8 cellular contexts compared by ENCODE assay signal in genomic region chr4:40909363-40909876, GRCh38.
DNase-seq lines count a peak whose midpoint lies in the region; ATAC-seq and TF ChIP-seq lines count a peak whose summit lies in the region.

No MANE protein-coding gene starts in this region.

- H3K56ac ChIP-seq in IMR-90 (ENCODE audit: extremely low read depth, insufficient read depth, low read length), result no peak overlapping the region; the same call in 1 of the 2 replicates

- no peaks in the 10 kb centered on the region for H3K27me3 Mint-ChIP-seq in activated CD4-positive, alpha-beta T cell treated with anti-CD3 and anti-CD28 coated beads, Interleukin-2, amount 10 ng/mL, durations not matched to agents 24 days and 14 days

- CTCF ChIA-PET in IMR-90 (lab: Yijun Ruan, JAX), result interaction anchor here (0.6 to 1.2 kb wide), 3 partner anchors 9 to 19 kb away, joined by 3 to 4 read pairs (median 3); no protein-coding TSS in a partner anchor

- no peak for TF ChIP-seq RAD21 in IMR-90 (IDR thresholded peaks at IDR 0.05; ENCODE audit: low read length)

- H3K79me1 ChIP-seq in IMR-90 (ENCODE audit: low read depth in 1 of 2, low read length in 2 of 2), result no peaks in the 10 kb centered on the region

- in situ Hi-C loops in IMR-90 (cut with MboI; ENCODE audit: low sequenced_read_pairs), result loop anchor here (5.0 to 25.0 kb wide), 2 partner anchors 172 to 753 kb away; no protein-coding TSS in a partner anchor

- dilution Hi-C loops in IMR-90 (cut with HindIII; ENCODE audit: low sequenced_read_pairs, unreplicated experiment), result no loop called here

- H3K9me3 ChIP-seq in IMR-90 (ENCODE audit: control insufficient read depth, insufficient read depth, low read length) (no peaks in the 10 kb centered on the region), aorta (ENCODE audit: control insufficient read depth, low read length) (no peaks in the 10 kb centered on the region), ovary (no peaks in the 10 kb centered on the region)

- H2BK120ac ChIP-seq in IMR-90 (ENCODE audit: low read depth, low read length), result peak overlapping the region; percentile 66; the same call in 1 of the 2 replicates

- TF ChIP-seq EP300 in ovary (IDR thresholded peaks at IDR 0.05), result no peak

- intact Hi-C loops in IMR-90 (cut with micrococcal nuclease), result no loop called here
- intact Hi-C loops in activated CD4-positive, alpha-beta T cell treated with anti-CD3 and anti-CD28 coated beads, Interleukin-2, amount 10 ng/mL, durations not matched to agents 24 days and 14 days (cut with micrococcal nuclease), result loop anchor here (1.0 to 2.0 kb wide), 5 partner anchors 8 to 593 kb away; no protein-coding TSS in a partner anchor
- intact Hi-C loops in aorta (cut with DNase I), result loop anchor here in 1 of 2 donors (5.0 kb wide), 1 partner anchor 308 kb away; no protein-coding TSS in a partner anchor
- intact Hi-C loops in ovary (cut with DNase I), result loop anchor here in 1 of 4 donors (10.0 kb wide), 1 partner anchor 175 kb away; no protein-coding TSS in a partner anchor

- no TSS peak for BruUV-seq in IMR-90 (replicated peaks; lab: Mats Ljungman, UMichigan)

- 0 out of 3 replicates have a peak overlapping the region, but pooled peaks have one; percentile 6 for H2BK15ac ChIP-seq in IMR-90 (ENCODE audit: low read depth, low read length)

- no peak overlapping the region for H4K91ac ChIP-seq in IMR-90 (ENCODE audit: insufficient read depth, low read depth, low read length)

- peak overlapping the region; percentile 49 for H3K4me3 Mint-ChIP-seq in activated CD4-positive, alpha-beta T cell treated with anti-CD3 and anti-CD28 coated beads, Interleukin-2, amount 10 ng/mL, durations not matched to agents 24 days and 14 days

- peak overlapping the region; percentile 57; the same call in 1 of the 2 replicates for H2AK5ac ChIP-seq in IMR-90 (ENCODE audit: low read depth, low read length)

- TF ChIP-seq CTCF in IMR-90 (conservative IDR thresholded peaks at IDR 0.05; ENCODE audit: low read depth, low read length), result no peak
- no peak for TF ChIP-seq CTCF in ovary (IDR thresholded peaks at IDR 0.05)

- H3K23ac ChIP-seq in IMR-90 (ENCODE audit: low read depth, low read length), result peak overlapping the region; percentile 63; the same call in 1 of the 2 replicates

- peak overlapping the region; percentile 22 for H2AK9ac ChIP-seq in IMR-90 (replicated peaks; ENCODE audit: low read depth, low read length, poor library complexity)

- H3K4ac ChIP-seq in IMR-90 (ENCODE audit: low read depth, low read length), result peak overlapping the region; percentile 82; the same call in 1 of the 2 replicates

- H3K4me3 ChIP-seq in IMR-90 (ENCODE audit: insufficient read depth, low read depth, low read length) (no peak overlapping the region), aorta (ENCODE audit: low read length in 2 of 2) (no peak overlapping the region), ovary (no peak overlapping the region)

- no peak for TF ChIP-seq POLR2A in IMR-90 (IDR thresholded peaks at IDR 0.05; ENCODE audit: low read depth, low read length)
- no peak for TF ChIP-seq POLR2A in ovary (IDR thresholded peaks at IDR 0.05)

- H3K27ac ChIP-seq in IMR-90 (ENCODE audit: insufficient read depth, low read length), result no peak overlapping the region
- H3K27ac ChIP-seq in aorta (ENCODE audit: low read depth in 1 of 2, low read length in 2 of 2), result peak overlapping the region; percentile 74 to 97
- H3K27ac ChIP-seq in ovary, result no peak overlapping the region

- H3K4me2 ChIP-seq in IMR-90 (ENCODE audit: low read depth, low read length), result peak overlapping the region; percentile 42; the same call in 1 of the 2 replicates

- POLR2A ChIA-PET in IMR-90 (lab: Charles Lee; ENCODE audit: unreplicated experiment), result no interaction called here

- peak overlapping the region; percentile 61 for H2BK5ac ChIP-seq in IMR-90 (ENCODE audit: low read depth, low read length, poor library complexity, severe bottlenecking)

- H4K8ac ChIP-seq in IMR-90 (ENCODE audit: low read depth in 2 of 2, low read length in 2 of 2), result peak overlapping the region in 1 of 2 experiments; percentile 72; a peak in 2 of 4 replicates

- H2BK20ac ChIP-seq in IMR-90 (ENCODE audit: low read depth, low read length), result peak overlapping the region; percentile 86; the same call in 1 of the 2 replicates

- H3K27me3 ChIP-seq in IMR-90 (ENCODE audit: control insufficient read depth, insufficient read depth, low read length), result no peaks in the 10 kb centered on the region
- H3K27me3 ChIP-seq in aorta (ENCODE audit: control insufficient read depth in 1 of 2, insufficient read depth in 2 of 2, low read length in 1 of 2), result no peaks in the 10 kb centered on the region
- no peaks in the 10 kb centered on the region for H3K27me3 ChIP-seq in ovary

- no peak overlapping the region for H4K5ac ChIP-seq in IMR-90 (ENCODE audit: low read depth, low read length)

- peaks cover 6% of the 10 kb centered on the region; the same call in 1 of the 2 replicates for H4K20me1 ChIP-seq in IMR-90 (ENCODE audit: insufficient read depth, low read length)

- H3K9ac ChIP-seq in IMR-90 (ENCODE audit: low read depth, low read length), result no peak overlapping the region

- DNase-seq in AG08396 (ENCODE audit: low spot score), result peak; percentile 63
- DNase-seq in IMR-90, result peak; percentile 82
- peak; percentile 68 for DNase-seq in activated CD4-positive, alpha-beta T cell treated with anti-CD3 and anti-CD28 coated beads, Interleukin-2, amount 10 ng/mL, durations not matched to agents 24 days and 14 days
- peak; percentile 48 for DNase-seq in glomerular visceral epithelial cell (ENCODE audit: extremely low spot score)
- peak in 1 of 2 donors; percentile 71 for DNase-seq in aorta
- DNase-seq in ovary, result no peak
- no peak for DNase-seq in 8988T
- DNase-seq in cerebellar nuclear complex (lab: John Stamatoyannopoulos, UW), result no peak

- peak overlapping the region; percentile 38 for H2AFZ ChIP-seq in IMR-90 (replicated peaks; ENCODE audit: low read length, poor library complexity)

- peak overlapping the region; percentile 43; the same call in 1 of the 2 replicates for H3K14ac ChIP-seq in IMR-90 (replicated peaks; ENCODE audit: low read depth, low read length)

- 0% methylated on average over 2 of the region's 8 CpGs; no CpG with 5 or more reads in 1 of the 2 experiments for WGBS in IMR-90 (ENCODE audit: extremely low coverage in 2 of 2, insufficient read length in 1 of 2), 2 experiments
- 5 to 9% methylated on average over 8 of the region's 8 CpGs for WGBS in aorta, 2 donors
- WGBS in ovary, 3 donors, result 58 to 69% (median 68%) methylated on average over 8 of the region's 8 CpGs

- H3K4me1 Mint-ChIP-seq in activated CD4-positive, alpha-beta T cell treated with anti-CD3 and anti-CD28 coated beads, Interleukin-2, amount 10 ng/mL, durations not matched to agents 24 days and 14 days, result peaks cover 28% of the 10 kb centered on the region

- peak overlapping the region; percentile 91 for H3K27ac Mint-ChIP-seq in activated CD4-positive, alpha-beta T cell treated with anti-CD3 and anti-CD28 coated beads, Interleukin-2, amount 10 ng/mL, durations not matched to agents 24 days and 14 days

- H3K36me3 ChIP-seq in IMR-90 (ENCODE audit: control insufficient read depth, insufficient read depth, low read length) (no peaks in the 10 kb centered on the region), aorta (ENCODE audit: control insufficient read depth in 1 of 2, insufficient read depth in 2 of 2, low read length in 1 of 2) (no peaks in the 10 kb centered on the region), ovary (no peaks in the 10 kb centered on the region)

- peak overlapping the region; percentile 70; the same call in 1 of the 2 replicates for H3K18ac ChIP-seq in IMR-90 (ENCODE audit: low read depth, low read length)

- H3K4me1 ChIP-seq in IMR-90 (ENCODE audit: control insufficient read depth, insufficient read depth, low read length), result peaks cover 12% of the 10 kb centered on the region
- H3K4me1 ChIP-seq in aorta (ENCODE audit: control insufficient read depth in 1 of 2, insufficient read depth in 2 of 2, low read length in 2 of 2), result peaks cover 0 to 3% of the 10 kb centered on the region in 2 donors
- no peaks in the 10 kb centered on the region for H3K4me1 ChIP-seq in ovary (ENCODE audit: insufficient read depth)

- H3K36me3 Mint-ChIP-seq in activated CD4-positive, alpha-beta T cell treated with anti-CD3 and anti-CD28 coated beads, Interleukin-2, amount 10 ng/mL, durations not matched to agents 24 days and 14 days (ENCODE audit: low read depth), result no peaks in the 10 kb centered on the region

- peak; percentile 61 for ATAC-seq in IMR-90 (ENCODE audit: low read depth)
- ATAC-seq in aorta (ENCODE audit: low FRiP score), result peak; percentile 78

- H3K9me3 Mint-ChIP-seq in activated CD4-positive, alpha-beta T cell treated with anti-CD3 and anti-CD28 coated beads, Interleukin-2, amount 10 ng/mL, durations not matched to agents 24 days and 14 days, result no peaks in the 10 kb centered on the region

- H3K9me1 ChIP-seq in IMR-90 (ENCODE audit: insufficient read depth, low read length), result peaks cover 11% of the 10 kb centered on the region; the same call in 1 of the 2 replicates

TF ChIP-seq in IMR-90, 13 proteins besides CTCF, POLR2A, EP300 and RAD21 (continues in another document):
- TF ChIP-seq ELK1 (IDR thresholded peaks at IDR 0.05; ENCODE audit: borderline replicate concordance, low read depth, low read length), result no peak
- TF ChIP-seq RCOR1 (IDR thresholded peaks at IDR 0.05; ENCODE audit: insufficient replicate concordance, low read length), result no peak
- peak; percentile 57 for TF ChIP-seq FOS (IDR thresholded peaks at IDR 0.05; ENCODE audit: low read depth, low read length)
- no peak for TF ChIP-seq SMC3 (IDR thresholded peaks at IDR 0.05; ENCODE audit: low read depth, low read length)
- TF ChIP-seq NFE2L2 (IDR thresholded peaks at IDR 0.05; ENCODE audit: low read depth, low read length), result 0 out of 2 replicates have a peak, but pooled peaks have one; percentile 17
- TF ChIP-seq MAZ (IDR thresholded peaks at IDR 0.05; ENCODE audit: borderline replicate concordance, low read depth, low read length), result no peak
- no peak for TF ChIP-seq MXI1 (IDR thresholded peaks at IDR 0.05; ENCODE audit: borderline replicate concordance, low read depth, low read length)
- peak; percentile 2; the same call in 1 of the 2 replicates for TF ChIP-seq BHLHE40 (IDR thresholded peaks at IDR 0.05; ENCODE audit: low read depth, low read length)

Comparison
In these comparisons a context has a peak if more than half of its experiments do, and no peak if none do; other contexts are left out.
1. DNase-seq: peak in AG08396 (single experiment), IMR-90 (single experiment), activated CD4-positive, alpha-beta T cell treated with anti-CD3 and anti-CD28 coated beads, Interleukin-2, amount 10 ng/mL, durations not matched to agents 24 days and 14 days (single experiment) and glomerular visceral epithelial cell (single experiment); none in ovary (0 of 5), 8988T (single experiment) and cerebellar nuclear complex (0 of 2).
2. H3K27ac ChIP-seq: peak in aorta (2 of 2); none in IMR-90 (single experiment) and ovary (0 of 2).